ENCODE assay signal across 14 cellular contexts in genomic region chr7:50405246-50405645, GRCh38. TPM values are rescaled to one million over a fixed set of nuclear protein-coding genes. Genes with fewer than 3 reads are reported as not detected.
DNase-seq lines count a peak whose midpoint lies in the region; ATAC-seq and TF ChIP-seq lines count a peak whose summit lies in the region.
"Had no signal": no experiment of that assay in that cellular context is flagged by ENCODE, and none has a peak within 500 bp of the region (broad histone marks: within the 10 kb centered on the region; RNA-seq: fewer than 3 reads in every experiment).

No MANE protein-coding gene starts in this region.

- peaks cover 84% of the 10 kb centered on the region for H3K4me1 Mint-ChIP-seq in activated CD4-positive, alpha-beta T cell treated with anti-CD3 and anti-CD28 coated beads for 36 hours
- H3K4me1 Mint-ChIP-seq in activated CD4-positive, alpha-beta memory T cell treated with anti-CD3 and anti-CD28 coated beads, Interleukin-2, amount 10 ng/mL, durations not matched to agents 7 days and 5 days = peaks cover 65% of the 10 kb centered on the region
- H3K4me1 Mint-ChIP-seq in natural killer cell treated with Interleukin-12 subunit alpha and Interleukin-12 subunit beta and Interleukin-15 and Interleukin-18, amount 100 ng/mL, for 72 hours (ENCODE audit: low read depth in 2 of 2) = peaks cover 58 to 65% of the 10 kb centered on the region in 2 donors

- no peak for DNase-seq in activated CD4-positive, alpha-beta T cell treated with anti-CD3 and anti-CD28 coated beads for 36 hours
- no peak for DNase-seq in activated CD4-positive, alpha-beta T cell treated with anti-CD3 and anti-CD28 coated beads for 4 hours
- peak; percentile 69 for DNase-seq in GM20000 (ENCODE audit: low spot score)
- no peak for DNase-seq in activated CD4-positive, alpha-beta memory T cell treated with anti-CD3 and anti-CD28 coated beads, Interleukin-2, amount 10 ng/mL, durations not matched to agents 7 days and 5 days
- no peak for DNase-seq in natural killer cell treated with Interleukin-12 subunit alpha and Interleukin-12 subunit beta and Interleukin-15 and Interleukin-18, amount 100 ng/mL, for 72 hours (ENCODE audit: low spot score)
- DNase-seq in NCI-H2107 treated with DMSO at 0.1 percent for 48 hours (lab: John Stamatoyannopoulos, UW; ENCODE audit: unreplicated experiment) = no peak
- DNase-seq in NCI-H1930 (lab: John Stamatoyannopoulos, UW) = no peak
- no peak for DNase-seq in coronary artery (ENCODE audit: low spot score)
- DNase-seq: left lung, NCI-H146, NCI-H774 had no signal

- intact Hi-C loops in activated CD4-positive, alpha-beta T cell treated with anti-CD3 and anti-CD28 coated beads for 36 hours (cut with DNase I, micrococcal nuclease) = no loop called here

- peaks cover 44% of the 10 kb centered on the region for H3K36me3 Mint-ChIP-seq in activated CD4-positive, alpha-beta T cell treated with anti-CD3 and anti-CD28 coated beads for 36 hours (ENCODE audit: low read depth)
- H3K36me3 Mint-ChIP-seq in activated CD4-positive, alpha-beta memory T cell treated with anti-CD3 and anti-CD28 coated beads, Interleukin-2, amount 10 ng/mL, durations not matched to agents 7 days and 5 days (ENCODE audit: low read depth) = peaks cover 60% of the 10 kb centered on the region
- H3K36me3 Mint-ChIP-seq in natural killer cell treated with Interleukin-12 subunit alpha and Interleukin-12 subunit beta and Interleukin-15 and Interleukin-18, amount 100 ng/mL, for 72 hours = peaks cover 26% of the 10 kb centered on the region

- TF ChIP-seq CTCF in GM20000 (IDR thresholded peaks at IDR 0.05; ENCODE audit: extremely low read depth, missing control alignments) (no peak), coronary artery (IDR thresholded peaks at IDR 0.05) (no peak)

- no peak overlapping the region for H3K4me3 ChIP-seq in coronary artery
- H3K4me3 ChIP-seq: ascending aorta, hepatocyte, left lung had no signal

- H3K27me3 Mint-ChIP-seq in activated CD4-positive, alpha-beta T cell treated with anti-CD3 and anti-CD28 coated beads for 36 hours = no peaks in the 10 kb centered on the region
- no peaks in the 10 kb centered on the region for H3K27me3 Mint-ChIP-seq in activated CD4-positive, alpha-beta memory T cell treated with anti-CD3 and anti-CD28 coated beads, Interleukin-2, amount 10 ng/mL, durations not matched to agents 7 days and 5 days
- no peaks in the 10 kb centered on the region for H3K27me3 Mint-ChIP-seq in natural killer cell treated with Interleukin-12 subunit alpha and Interleukin-12 subunit beta and Interleukin-15 and Interleukin-18, amount 100 ng/mL, for 72 hours

- CTCF ChIA-PET in activated CD4-positive, alpha-beta T cell treated with anti-CD3 and anti-CD28 coated beads for 36 hours (lab: Charles Lee) = interaction anchor here (1.3 kb wide), 1 partner anchor 13 kb away, joined by 6 read pairs; no protein-coding TSS in a partner anchor
- CTCF ChIA-PET in activated CD4-positive, alpha-beta memory T cell treated with anti-CD3 and anti-CD28 coated beads, Interleukin-2, amount 10 ng/mL, durations not matched to agents 7 days and 5 days (lab: Charles Lee) = interaction anchor here (0.6 to 1.6 kb wide), 3 partner anchors 11 to 13 kb away, joined by 3 to 5 read pairs (median 3); no protein-coding TSS in a partner anchor

- no peak overlapping the region for H3K27ac ChIP-seq in coronary artery
- H3K27ac ChIP-seq: ascending aorta, hepatocyte, KMS-11, left lung had no signal

- peak overlapping the region; percentile 69 for H3K27ac Mint-ChIP-seq in activated CD4-positive, alpha-beta T cell treated with anti-CD3 and anti-CD28 coated beads for 36 hours
- peak overlapping the region; percentile 22 for H3K27ac Mint-ChIP-seq in activated CD4-positive, alpha-beta memory T cell treated with anti-CD3 and anti-CD28 coated beads, Interleukin-2, amount 10 ng/mL, durations not matched to agents 7 days and 5 days
- peak overlapping the region; percentile 71 to 89 for H3K27ac Mint-ChIP-seq in natural killer cell treated with Interleukin-12 subunit alpha and Interleukin-12 subunit beta and Interleukin-15 and Interleukin-18, amount 100 ng/mL, for 72 hours

- H3K9me3 Mint-ChIP-seq in activated CD4-positive, alpha-beta T cell treated with anti-CD3 and anti-CD28 coated beads for 36 hours (ENCODE audit: low read depth) = no peaks in the 10 kb centered on the region
- no peaks in the 10 kb centered on the region for H3K9me3 Mint-ChIP-seq in activated CD4-positive, alpha-beta memory T cell treated with anti-CD3 and anti-CD28 coated beads, Interleukin-2, amount 10 ng/mL, durations not matched to agents 7 days and 5 days
- H3K9me3 Mint-ChIP-seq in natural killer cell treated with Interleukin-12 subunit alpha and Interleukin-12 subunit beta and Interleukin-15 and Interleukin-18, amount 100 ng/mL, for 72 hours = no peaks in the 10 kb centered on the region

- no peak overlapping the region for H3K4me3 Mint-ChIP-seq in activated CD4-positive, alpha-beta T cell treated with anti-CD3 and anti-CD28 coated beads for 36 hours
- H3K4me3 Mint-ChIP-seq in activated CD4-positive, alpha-beta memory T cell treated with anti-CD3 and anti-CD28 coated beads, Interleukin-2, amount 10 ng/mL, durations not matched to agents 7 days and 5 days = no peak overlapping the region
- H3K4me3 Mint-ChIP-seq in natural killer cell treated with Interleukin-12 subunit alpha and Interleukin-12 subunit beta and Interleukin-15 and Interleukin-18, amount 100 ng/mL, for 72 hours = no peak overlapping the region

- no peak for ATAC-seq in activated CD4-positive, alpha-beta T cell treated with anti-CD3 and anti-CD28 coated beads for 36 hours
- ATAC-seq in natural killer cell treated with Interleukin-12 subunit alpha and Interleukin-12 subunit beta and Interleukin-15 and Interleukin-18, amount 100 ng/mL, for 72 hours = no peak
- ATAC-seq: left lung had no signal

- POLR2A ChIA-PET in activated CD4-positive, alpha-beta T cell treated with anti-CD3 and anti-CD28 coated beads for 36 hours (lab: Charles Lee) = no interaction called here
- POLR2A ChIA-PET in activated CD4-positive, alpha-beta memory T cell treated with anti-CD3 and anti-CD28 coated beads, Interleukin-2, amount 10 ng/mL, durations not matched to agents 7 days and 5 days (lab: Charles Lee) = no interaction called here

RNA-seq across cellular contexts. Expression of gene FIGNL1, which starts 44.9 kb away (rescaled TPM):
- total RNA-seq in activated CD4-positive, alpha-beta T cell treated with anti-CD3 and anti-CD28 coated beads for 36 hours = 10 to 100 TPM; 46.9 to 49.3 TPM
- total RNA-seq in activated CD4-positive, alpha-beta memory T cell treated with anti-CD3 and anti-CD28 coated beads, Interleukin-2, amount 10 ng/mL, durations not matched to agents 7 days and 5 days = 10 to 100 TPM; 39.7 to 41.2 TPM
- total RNA-seq in natural killer cell treated with Interleukin-12 subunit alpha and Interleukin-12 subunit beta and Interleukin-15 and Interleukin-18, amount 100 ng/mL, for 72 hours = 10 to 100 TPM; 28.7 to 41.1 TPM

Comparison
In these comparisons a context has a peak if more than half of its experiments do, and no peak if none do; other contexts are left out.
1. H3K27ac Mint-ChIP-seq: peak in every context shown above with its lines; median percentile 80 in natural killer cell treated with Interleukin-12 subunit alpha and Interleukin-12 subunit beta and Interleukin-15 and Interleukin-18, amount 100 ng/mL, for 72 hours; 69 in activated CD4-positive, alpha-beta T cell treated with anti-CD3 and anti-CD28 coated beads for 36 hours; 22 in activated CD4-positive, alpha-beta memory T cell treated with anti-CD3 and anti-CD28 coated beads, Interleukin-2, amount 10 ng/mL, durations not matched to agents 7 days and 5 days.